In genomic region chr19:16180611-16181010, GRCh38 we compare ENCODE assay signal across 15 cellular contexts. TPM values are rescaled to one million over a fixed set of nuclear protein-coding genes. Genes with fewer than 3 reads are reported as not detected.
DNase-seq lines count a peak whose midpoint lies in the region; ATAC-seq and TF ChIP-seq lines count a peak whose summit lies in the region.
"Had no signal": no experiment of that assay in that cellular context is flagged by ENCODE, and none has a peak within 500 bp of the region (broad histone marks: within the 10 kb centered on the region; RNA-seq: fewer than 3 reads in every experiment).

No MANE protein-coding gene starts in this region.

- H3K9me3 ChIP-seq in osteoblast (ENCODE audit: low read depth, low read length) = no peaks in the 10 kb centered on the region

- H3K4me1 ChIP-seq in osteoblast (ENCODE audit: insufficient read depth, low read length) = peaks cover 14% of the 10 kb centered on the region

- no peak overlapping the region for H3K27ac ChIP-seq in osteoblast (ENCODE audit: low read depth, low read length)

- H3K27me3 ChIP-seq in osteoblast (ENCODE audit: insufficient read depth, low read length) = no peaks in the 10 kb centered on the region

- no peaks in the 10 kb centered on the region for H4K20me1 ChIP-seq in osteoblast (ENCODE audit: insufficient read depth, low read length)

- TF ChIP-seq CTCF in osteoblast (IDR thresholded peaks at IDR 0.05; ENCODE audit: extremely low read depth, low read depth, low read length) (no peak), GM20000 (IDR thresholded peaks at IDR 0.05; ENCODE audit: extremely low read depth, missing control alignments) (no peak)

- H2AFZ ChIP-seq in osteoblast (ENCODE audit: low read length) = peak overlapping the region; percentile 78

- no peak overlapping the region for H3K4me3 ChIP-seq in osteoblast (ENCODE audit: insufficient read depth, low read length)

- peaks cover 4% of the 10 kb centered on the region for H3K79me2 ChIP-seq in osteoblast (ENCODE audit: insufficient read depth, low read length)

- peak overlapping the region; percentile 58 for H3K4me2 ChIP-seq in osteoblast (ENCODE audit: insufficient read depth, low read length)

- DNase-seq in EH (ENCODE audit: low read depth) (peak; percentile 90), MV-4-11 (lab: John Stamatoyannopoulos, UW) (peak; percentile 39), dedifferentiated amniotic fluid mesenchymal stem cell (ENCODE audit: extremely low spot score) (peak; percentile 96), osteoblast (ENCODE audit: insufficient read length, low spot score, missing footprints) (peak; percentile 92), NCI-H2081 treated with DMSO at 0.1 percent for 48 hours (lab: John Stamatoyannopoulos, UW) (no peak), GM20000 (ENCODE audit: low spot score) (no peak)
- no peak for DNase-seq in stimulated activated CD4-positive, alpha-beta T cell treated with anti-CD3 and anti-CD28 coated beads, Interleukin-4, amount 100 ng/mL, for 1 hour
- DNase-seq: activated CD4-positive, CD25-positive, alpha-beta regulatory T cell; activated T-cell treated with anti-CD3 and anti-CD28 coated beads, Interleukin-2, amount 50 U/mL, for 1 hour; anterior cingulate cortex; H7; natural killer cell had no signal

- no peak for ATAC-seq in GM21447 (IDR thresholded peaks at IDR 0.05; ENCODE audit: unreplicated experiment)
- ATAC-seq: natural killer cell had no signal

- H3K36me3 ChIP-seq in osteoblast (ENCODE audit: insufficient read depth, low read length) = no peaks in the 10 kb centered on the region

RNA-seq across cellular contexts. Expression of gene FAM32A, which starts 4.6 kb away (rescaled TPM):
- 93.4 and 109 TPM in 2 replicates for total RNA-seq in osteoblast

RNA-seq across cellular contexts. Expression of gene CIB3, which starts 7.3 kb away (rescaled TPM):
- total RNA-seq in osteoblast = not detected in 2 replicates
- total RNA-seq: endothelial cell of umbilical vein, H7, natural killer cell, SK-MEL-5 had no signal

RNA-seq across cellular contexts. Expression of gene AP1M1, which starts 17.1 kb away (rescaled TPM):
- total RNA-seq in osteoblast = 49.5 and 52.1 TPM in 2 replicates

RNA-seq across cellular contexts. Expression of gene HSH2D, which starts 37.1 kb away (rescaled TPM):
- total RNA-seq in osteoblast = 0.36 TPM in 1 of 2 replicates, not detected in the other
- total RNA-seq: endothelial cell of umbilical vein, SK-MEL-5 had no signal

Comparison
In these comparisons a context has a peak if more than half of its experiments do, and no peak if none do; other contexts are left out.
1. DNase-seq: peak in EH (single experiment), MV-4-11 (single experiment), dedifferentiated amniotic fluid mesenchymal stem cell (single experiment) and osteoblast (single experiment); none in stimulated activated CD4-positive, alpha-beta T cell treated with anti-CD3 and anti-CD28 coated beads, Interleukin-4, amount 100 ng/mL, for 1 hour (single experiment), NCI-H2081 treated with DMSO at 0.1 percent for 48 hours (single experiment) and GM20000 (single experiment).